ENCODE assay signal across 1 cellular context in the genomic region with DNA sequence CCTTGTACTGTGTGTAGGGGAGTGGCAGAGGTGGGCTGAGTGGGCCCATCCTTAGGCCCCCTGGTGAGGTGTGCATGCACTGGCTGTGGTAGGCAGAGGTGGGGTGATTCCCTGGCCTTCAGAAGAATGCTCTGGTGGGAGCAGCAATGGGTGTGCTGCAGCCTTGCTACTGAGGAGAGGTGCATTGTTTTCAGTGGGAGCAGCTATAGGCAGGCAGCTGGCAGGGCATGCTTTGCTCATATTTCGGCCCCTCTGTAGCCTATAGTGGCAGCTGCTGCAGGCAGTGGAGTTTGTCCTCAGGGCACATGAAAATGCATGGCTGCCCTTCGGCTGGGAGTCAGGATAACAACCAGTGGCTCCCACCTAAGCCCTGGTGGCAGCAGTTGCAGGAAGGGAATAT.
TF ChIP-seq lines count a peak whose summit lies in the region.

No MANE protein-coding gene starts in this region.

TF ChIP-seq in WTC11, 78 proteins besides CTCF, POLR2A, EP300 and RAD21 (continued from another document):
- TF ChIP-seq, protein P1, sequence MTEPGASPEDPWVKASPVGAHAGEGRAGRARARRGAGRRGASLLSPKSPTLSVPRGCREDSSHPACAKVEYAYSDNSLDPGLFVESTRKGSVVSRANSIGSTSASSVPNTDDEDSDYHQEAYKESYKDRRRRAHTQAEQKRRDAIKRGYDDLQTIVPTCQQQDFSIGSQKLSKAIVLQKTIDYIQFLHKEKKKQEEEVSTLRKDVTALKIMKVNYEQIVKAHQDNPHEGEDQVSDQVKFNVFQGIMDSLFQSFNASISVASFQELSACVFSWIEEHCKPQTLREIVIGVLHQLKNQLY (CRISPR knock-in tag; IDR thresholded peaks at IDR 0.05) = no peak
- TF ChIP-seq NFYB (CRISPR knock-in tag; conservative IDR thresholded peaks at IDR 0.05; ENCODE audit: low read depth) = no peak
- TF ChIP-seq CREB1 (CRISPR knock-in tag; IDR thresholded peaks at IDR 0.05) = no peak
